In the genomic region with DNA sequence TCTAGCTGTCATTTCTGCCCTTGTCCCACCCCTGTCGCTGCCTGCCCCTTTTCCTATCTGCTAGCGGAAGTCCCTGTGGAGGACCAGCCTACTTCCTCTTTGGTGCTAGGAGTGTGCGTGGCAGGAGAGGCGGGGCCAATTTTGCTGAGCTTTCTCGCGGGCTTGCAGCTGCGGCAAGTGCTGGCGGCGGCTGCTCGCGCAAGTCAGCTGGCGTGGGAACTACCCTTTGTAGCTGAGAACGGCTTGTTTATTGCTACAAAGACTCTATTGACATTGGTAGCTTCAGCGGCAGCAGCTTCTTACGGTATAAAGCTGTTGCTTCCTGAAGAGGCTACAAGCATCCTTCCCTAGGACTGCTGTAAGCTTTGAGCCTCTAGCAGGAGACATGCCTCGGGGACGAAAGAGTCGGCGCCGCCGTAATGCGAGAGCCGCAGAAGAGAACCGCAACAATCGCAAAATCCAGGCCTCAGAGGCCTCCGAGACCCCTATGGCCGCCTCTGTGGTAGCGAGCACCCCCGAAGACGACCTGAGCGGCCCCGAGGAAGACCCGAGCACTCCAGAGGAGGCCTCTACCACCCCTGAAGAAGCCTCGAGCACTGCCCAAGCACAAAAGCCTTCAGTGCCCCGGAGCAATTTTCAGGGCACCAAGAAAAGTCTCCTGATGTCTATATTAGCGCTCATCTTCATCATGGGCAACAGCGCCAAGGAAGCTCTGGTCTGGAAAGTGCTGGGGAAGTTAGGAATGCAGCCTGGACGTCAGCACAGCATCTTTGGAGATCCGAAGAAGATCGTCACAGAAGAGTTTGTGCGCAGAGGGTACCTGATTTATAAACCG, we compare ENCODE assay signal across 8 cellular contexts. TPM values are rescaled to one million over a fixed set of nuclear protein-coding genes. Genes with fewer than 3 reads are reported as not detected.
DNase-seq lines count a peak whose midpoint lies in the region; ATAC-seq, FAIRE-seq and TF ChIP-seq lines count a peak whose summit lies in the region.

A gene with protein sequence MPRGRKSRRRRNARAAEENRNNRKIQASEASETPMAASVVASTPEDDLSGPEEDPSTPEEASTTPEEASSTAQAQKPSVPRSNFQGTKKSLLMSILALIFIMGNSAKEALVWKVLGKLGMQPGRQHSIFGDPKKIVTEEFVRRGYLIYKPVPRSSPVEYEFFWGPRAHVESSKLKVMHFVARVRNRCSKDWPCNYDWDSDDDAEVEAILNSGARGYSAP (plus strand): TSS at position 138 of the 835 bp plus-strand sequence. CDS start 248 bp downstream, at position 386.

- WGBS in pancreas, 2 donors, result 1 to 34% methylated on average over 42 of the region's 42 CpGs
- WGBS in thymus, result under 1% methylated on average over 42 of the region's 42 CpGs

- H3K4me1 ChIP-seq in pancreas (no peaks in the 10 kb centered on the region), thymus (ENCODE audit: control insufficient read depth, insufficient read depth, low read length) (no peaks in the 10 kb centered on the region)

- H3K4me3 ChIP-seq in pancreas (peak within 1 kb of the TSS; percentile 22 to 55 (median 42)), thymus (ENCODE audit: low read length) (peak within 1 kb of the TSS; percentile 42)

- no peaks in the 10 kb centered on the region for H3K36me3 ChIP-seq in pancreas
- H3K36me3 ChIP-seq in thymus (ENCODE audit: control insufficient read depth, insufficient read depth), result no peaks in the 10 kb centered on the region

- DNase-seq in EL (peak; percentile 77), M059J (ENCODE audit: low read depth) (peak; percentile 84), SW480 (ENCODE audit: low spot score) (peak; percentile 1), Right ventricle myocardium inferior (ENCODE audit: missing footprints) (peak; percentile 86), pancreas (peak; percentile 72 to 88 (median 76))
- peak; percentile 56 for DNase-seq in activated naive CD8-positive, alpha-beta T cell treated with anti-CD3 and anti-CD28 coated beads, Interleukin-2, amount 50 U/mL, for 16 hours (ENCODE audit: low read depth, low spot score)

- FAIRE-seq in pancreas (lab: Jason Lieb, UNC), result no peak

- intact Hi-C loops in Right ventricle myocardium inferior (cut with DNase I), result no loop called here
- intact Hi-C loops in pancreas (cut with DNase I), result no loop called here

- H3K9me3 ChIP-seq in pancreas (no peaks in the 10 kb centered on the region), thymus (ENCODE audit: control insufficient read depth) (no peaks in the 10 kb centered on the region)

- ATAC-seq in GM21786 (IDR thresholded peaks at IDR 0.05; ENCODE audit: unreplicated experiment), result peak; percentile 98
- peak; percentile 99 for ATAC-seq in Right ventricle myocardium inferior
- ATAC-seq in pancreas, result peak; percentile 95 to 98 (median 97)

- no peak for TF ChIP-seq CTCF in pancreas (IDR thresholded peaks at IDR 0.05)

- H3K27ac ChIP-seq in pancreas, result peak within 1 kb of the TSS in 2 of 4 donors; percentile 57 to 59
- peak within 1 kb of the TSS; percentile 91 for H3K27ac ChIP-seq in thymus (ENCODE audit: low read depth)

- H3K27me3 ChIP-seq in pancreas (peaks cover 0 to 7% (median 0%) of the 10 kb centered on the region in 4 donors), thymus (ENCODE audit: control insufficient read depth, insufficient read depth) (no peaks in the 10 kb centered on the region)

RNA-seq across cellular contexts. Expression of the gene that starts here (rescaled TPM):
- total RNA-seq in M059J (2014; rRNA removed; shearing (Covaris generic)), result 38.3 and 45.3 TPM in 2 replicates
- total RNA-seq in Right ventricle myocardium inferior (11.1 TPM), pancreas (10 to 100 TPM in 4 of 6 donors, 1 to 10 TPM in 2; 7.1 to 14.7 (median 10.9) TPM)
- polyA plus RNA-seq in pancreas (10 to 100 TPM; 11.2 to 46.5 TPM), thymus (97.3 TPM)

Comparison
In these comparisons a context has a peak if more than half of its experiments do, and no peak if none do; other contexts are left out.
1. DNase-seq: peak in every context shown above with its lines; median percentile 86 in Right ventricle myocardium inferior; 84 in M059J; 77 in EL; 76 in pancreas; 56 in activated naive CD8-positive, alpha-beta T cell treated with anti-CD3 and anti-CD28 coated beads, Interleukin-2, amount 50 U/mL, for 16 hours; 1 in SW480.